In the genomic region with DNA sequence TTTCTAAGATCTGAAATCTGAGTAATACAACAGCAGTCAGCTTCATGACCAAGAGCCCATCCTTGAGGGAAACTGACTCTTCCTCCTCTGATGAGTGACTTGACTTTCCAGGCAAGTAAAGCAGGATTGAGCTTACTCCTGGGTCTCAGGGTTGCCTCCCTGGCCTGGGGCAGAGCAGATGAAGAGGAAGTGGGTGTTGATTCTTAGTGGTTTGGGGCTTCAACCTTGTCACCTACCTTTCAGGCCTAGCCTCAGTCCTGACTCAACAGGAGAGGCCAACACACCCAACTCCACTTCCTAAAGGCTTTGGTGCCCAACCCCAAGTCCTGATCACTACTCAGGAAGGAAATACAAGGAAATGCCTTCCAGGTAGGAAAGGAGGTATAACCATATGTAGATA, we compare ENCODE assay signal across 1 cellular context.
TF ChIP-seq lines count a peak whose summit lies in the region.

No MANE protein-coding gene starts in this region.

TF ChIP-seq in IMR-90, 13 proteins besides CTCF, POLR2A, EP300 and RAD21:
- TF ChIP-seq, protein P1, sequence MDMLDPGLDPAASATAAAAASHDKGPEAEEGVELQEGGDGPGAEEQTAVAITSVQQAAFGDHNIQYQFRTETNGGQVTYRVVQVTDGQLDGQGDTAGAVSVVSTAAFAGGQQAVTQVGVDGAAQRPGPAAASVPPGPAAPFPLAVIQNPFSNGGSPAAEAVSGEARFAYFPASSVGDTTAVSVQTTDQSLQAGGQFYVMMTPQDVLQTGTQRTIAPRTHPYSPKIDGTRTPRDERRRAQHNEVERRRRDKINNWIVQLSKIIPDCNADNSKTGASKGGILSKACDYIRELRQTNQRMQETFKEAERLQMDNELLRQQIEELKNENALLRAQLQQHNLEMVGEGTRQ (IDR thresholded peaks at IDR 0.05; ENCODE audit: low read depth, low read length): no peak
- TF ChIP-seq CHD1 (IDR thresholded peaks at IDR 0.05; ENCODE audit: low read depth, low read length): no peak
- TF ChIP-seq RFX5 (IDR thresholded peaks at IDR 0.05; ENCODE audit: low read depth, low read length): no peak
- TF ChIP-seq MAZ (IDR thresholded peaks at IDR 0.05; ENCODE audit: borderline replicate concordance, low read depth, low read length): no peak
- TF ChIP-seq NFE2L2 (IDR thresholded peaks at IDR 0.05; ENCODE audit: low read depth, low read length): no peak
